In genomic region chr5:90472783-90473182, GRCh38 we compare ENCODE assay signal across 8 cellular contexts. TPM values are rescaled to one million over a fixed set of nuclear protein-coding genes. Genes with fewer than 3 reads are reported as not detected.
A peak's percentile ranks its signal among the peaks of the same experiment; 100 is the strongest.
DNase-seq lines count a peak whose midpoint lies in the region; ATAC-seq and TF ChIP-seq lines count a peak whose summit lies in the region.

No MANE protein-coding gene starts in this region.

- ATAC-seq in gastroesophageal sphincter: no peak

- TF ChIP-seq CTCF in WI38 (IDR thresholded peaks at IDR 0.05; ENCODE audit: low read depth, low read length) (no peak), gastroesophageal sphincter (IDR thresholded peaks at IDR 0.05) (no peak), smooth muscle cell (IDR thresholded peaks at IDR 0.05; ENCODE audit: borderline replicate concordance, insufficient read depth, poor library complexity, severe bottlenecking) (no peak)

- DNase-seq in SIG-M5 treated with dmso at 0.1 percent for 504 hours (lab: John Stamatoyannopoulos, UW; ENCODE audit: unreplicated experiment): peak; percentile 13
- DNase-seq in SIG-M5 (lab: John Stamatoyannopoulos, UW): no peak
- no peak for DNase-seq in smooth muscle cell (lab: John Stamatoyannopoulos, UW; ENCODE audit: unreplicated experiment)
- no peak for DNase-seq in GOT3 (lab: John Stamatoyannopoulos, UW)
- DNase-seq in stimulated activated CD4-positive, alpha-beta T cell treated with anti-CD3 and anti-CD28 coated beads, Interleukin-12 subunit alpha, Interleukin-12 subunit beta, amount 100 ng/mL, for 4 hours: no peak
- no peak for DNase-seq in Ammon's horn (ENCODE audit: low spot score)

- H3K27ac ChIP-seq in gastroesophageal sphincter (no peak overlapping the region), smooth muscle cell (ENCODE audit: low read depth) (no peak overlapping the region)

- H3K9me3 ChIP-seq in gastroesophageal sphincter (no peaks in the 10 kb centered on the region), smooth muscle cell (replicated peaks; ENCODE audit: low read depth) (no peaks in the 10 kb centered on the region)

- TF ChIP-seq EP300 in gastroesophageal sphincter (IDR thresholded peaks at IDR 0.05): no peak

- H3K9ac ChIP-seq in smooth muscle cell (ENCODE audit: low read depth): no peak overlapping the region

- no peaks in the 10 kb centered on the region for H4K20me1 ChIP-seq in smooth muscle cell (ENCODE audit: low read depth)

- H3K79me2 ChIP-seq in smooth muscle cell (ENCODE audit: low read depth): peaks cover 7% of the 10 kb centered on the region

- no peaks in the 10 kb centered on the region for H3F3A ChIP-seq in smooth muscle cell (ENCODE audit: low read depth)

- H3K36me3 ChIP-seq in gastroesophageal sphincter (no peaks in the 10 kb centered on the region), smooth muscle cell (ENCODE audit: low read depth) (no peaks in the 10 kb centered on the region)

- no peak overlapping the region for H2AFZ ChIP-seq in smooth muscle cell (ENCODE audit: low read depth)

- H3K4me1 ChIP-seq in gastroesophageal sphincter (peaks cover 0 to 34% (median 6%) of the 10 kb centered on the region in 3 donors), smooth muscle cell (ENCODE audit: low read depth) (peaks cover 23% of the 10 kb centered on the region)

- H3K27me3 ChIP-seq in gastroesophageal sphincter: no peaks in the 10 kb centered on the region
- no peaks in the 10 kb centered on the region for H3K27me3 ChIP-seq in smooth muscle cell (ENCODE audit: low read depth)

- WGBS in gastroesophageal sphincter (ENCODE audit: low coverage in 1 of 2), 2 donors: 79 to 86% methylated on average over 3 of the region's 3 CpGs
- 76% methylated on average over 3 of the region's 3 CpGs for WGBS in smooth muscle cell (ENCODE audit: low lambda C conversion rate)

- TF ChIP-seq POLR2A in gastroesophageal sphincter (IDR thresholded peaks at IDR 0.05): no peak

- peak overlapping the region; percentile 85 for H3K4me3 ChIP-seq in WI38 (ENCODE audit: low read depth, low read length)
- peak overlapping the region; percentile 67 to 89 for H3K4me3 ChIP-seq in gastroesophageal sphincter
- peak overlapping the region; percentile 86 for H3K4me3 ChIP-seq in smooth muscle cell

- peak overlapping the region; percentile 97 for H3K4me2 ChIP-seq in smooth muscle cell

RNA-seq across cellular contexts. Expression of gene MBLAC2, which starts 1.8 kb away (rescaled TPM):
- total RNA-seq in gastroesophageal sphincter (1 to 10 TPM; 2.3 to 7.8 (median 4.9) TPM), smooth muscle cell (3.7 and 3.8 TPM in 2 replicates)
- 1.8 and 1.9 TPM in 2 replicates for polyA plus RNA-seq in smooth muscle cell

RNA-seq across cellular contexts. Expression of gene POLR3G, which starts 1.9 kb away (rescaled TPM):
- total RNA-seq in gastroesophageal sphincter: 1 to 10 TPM in 2 of 4 donors, under 1 TPM in 2; 0.67 to 2.8 (median 1.3) TPM
- total RNA-seq in smooth muscle cell: 1.0 and 2.3 TPM in 2 replicates
- 1.2 and 1.6 TPM in 2 replicates for polyA plus RNA-seq in smooth muscle cell

RNA-seq across cellular contexts. Expression of gene LYSMD3, which starts 56.6 kb away (rescaled TPM):
- 10 to 100 TPM; 14.2 to 27.6 (median 22.0) TPM for total RNA-seq in gastroesophageal sphincter
- 52.5 and 53.0 TPM in 2 replicates for total RNA-seq in smooth muscle cell
- 14.3 and 15.1 TPM in 2 replicates for polyA plus RNA-seq in smooth muscle cell
